ENCODE assay signal across 17 cellular contexts in genomic region chr5:170513856-170514255, GRCh38. TPM values are rescaled to one million over a fixed set of nuclear protein-coding genes. Genes with fewer than 3 reads are reported as not detected.
DNase-seq lines count a peak whose midpoint lies in the region; ATAC-seq, FAIRE-seq and TF ChIP-seq lines count a peak whose summit lies in the region.
"Had no signal": no experiment of that assay in that cellular context is flagged by ENCODE, and none has a peak within 500 bp of the region (broad histone marks: within the 10 kb centered on the region; RNA-seq: fewer than 3 reads in every experiment).

No MANE protein-coding gene starts in this region.

- H3K27me3 ChIP-seq in Karpas-422 (ENCODE audit: low read length) (no peaks in the 10 kb centered on the region), prostate gland (replicated peaks; ENCODE audit: insufficient read depth) (no peaks in the 10 kb centered on the region)

- H4K20me1 ChIP-seq in Karpas-422 (ENCODE audit: insufficient read depth, low read depth, low read length) = no peaks in the 10 kb centered on the region

- 98% methylated on average over 2 of the region's 2 CpGs for WGBS in prostate gland

- H3K27ac ChIP-seq in Karpas-422 (ENCODE audit: low read length) (peak overlapping the region; percentile 79), prostate gland (no peak overlapping the region)

- TF ChIP-seq CTCF in prostate gland (IDR thresholded peaks at IDR 0.05) = no peak
- no peak for TF ChIP-seq CTCF in D721Med (IDR thresholded peaks at IDR 0.05; ENCODE audit: insufficient read depth, missing control alignments)

- H3K79me2 ChIP-seq in Karpas-422 (ENCODE audit: low read length) = no peaks in the 10 kb centered on the region

- H2AFZ ChIP-seq in Karpas-422 (ENCODE audit: low read length) = no peak overlapping the region

- no peaks in the 10 kb centered on the region for H3K9me2 ChIP-seq in Karpas-422 (replicated peaks; ENCODE audit: insufficient read depth, low read length)

- H3K4me2 ChIP-seq in Karpas-422 (ENCODE audit: low read depth, low read length, poor library complexity, severe bottlenecking) = peak overlapping the region; percentile 39

- DNase-seq in DMS79 (lab: John Stamatoyannopoulos, UW) (peak; percentile 37), Karpas-422 (peak; percentile 66), NCI-H345 (lab: John Stamatoyannopoulos, UW) (peak; percentile 41), NCI-H524 treated with DMSO at 0.1 percent for 48 hours (lab: John Stamatoyannopoulos, UW) (peak; percentile 78), prostate gland (ENCODE audit: low spot score) (no peak), D721Med (ENCODE audit: insufficient read length, low spot score) (no peak)
- DNase-seq: C1 segment of cervical spinal cord; Calu3; CD4-positive, alpha-beta T cell; GOT3 had no signal

- TF ChIP-seq POLR2A in prostate gland (IDR thresholded peaks at IDR 0.05) = no peak

- H3K4me3 ChIP-seq in Karpas-422 (ENCODE audit: low read length) (0 out of 2 replicates have a peak overlapping the region, but pooled peaks have one; percentile 2), prostate gland (no peak overlapping the region)
- H3K4me3 ChIP-seq: HAP-1 had no signal

- intact Hi-C loops in prostate gland (cut with DNase I) = no loop called here

- H3K36me3 ChIP-seq in Karpas-422 (ENCODE audit: insufficient read depth, low read length) (no peaks in the 10 kb centered on the region), prostate gland (no peaks in the 10 kb centered on the region)
- H3K36me3 ChIP-seq: HAP-1 had no signal

- H3K4me1 ChIP-seq in Karpas-422 (ENCODE audit: low read length) (peaks cover 48% of the 10 kb centered on the region), prostate gland (replicated peaks) (no peaks in the 10 kb centered on the region)

- H3K9ac ChIP-seq in Karpas-422 (ENCODE audit: low read length) = peak overlapping the region; percentile 48

- FAIRE-seq in D721Med (lab: Jason Lieb, UNC) = no peak
- FAIRE-seq: A204.1, HepG2, HTR-8/SVneo had no signal

- H3K9me3 ChIP-seq in Karpas-422 (ENCODE audit: low read length) (no peaks in the 10 kb centered on the region), prostate gland (no peaks in the 10 kb centered on the region)
- H3K9me3 ChIP-seq: HAP-1 had no signal

- ATAC-seq in HG03139 (IDR thresholded peaks at IDR 0.05; ENCODE audit: unreplicated experiment) (no peak), GM18909 (IDR thresholded peaks at IDR 0.05; ENCODE audit: poor library complexity, unreplicated experiment) (no peak)
- ATAC-seq: HepG2 had no signal

RNA-seq across cellular contexts. Expression of gene KCNIP1, which starts 10.0 kb away (rescaled TPM):
- total RNA-seq in Karpas-422 (2014; rRNA removed; shearing (Covaris generic); ENCODE audit: low replicate concordance) = 0.29 TPM in 1 of 2 replicates, not detected in the other
- total RNA-seq in prostate gland = 10 to 100 TPM in 1 of 2 donors, 1 to 10 TPM in 1; 1.6 to 13.5 TPM
- total RNA-seq: B cell; Calu3; CD4-positive, alpha-beta T cell; HepG2 had no signal

Comparison
In these comparisons a context has a peak if more than half of its experiments do, and no peak if none do; other contexts are left out.
1. DNase-seq: peak in DMS79 (single experiment), Karpas-422 (single experiment), NCI-H345 (single experiment) and NCI-H524 treated with DMSO at 0.1 percent for 48 hours (single experiment); none in prostate gland (single experiment) and D721Med (single experiment).